In genomic region chr11:113314389-113315301, GRCh38 we compare ENCODE assay signal across 8 cellular contexts. TPM values are rescaled to one million over a fixed set of nuclear protein-coding genes. Genes with fewer than 3 reads are reported as not detected.
DNase-seq lines count a peak whose midpoint lies in the region; ATAC-seq and TF ChIP-seq lines count a peak whose summit lies in the region.

TSS of gene TTC12 (plus strand) at chr11:113314583. CDS start at chr11:113316258, 1,675 bp downstream.

- H3F3A ChIP-seq in GM23248 (ENCODE audit: insufficient read depth) (no peaks in the 10 kb centered on the region), SU-DHL-6 (ENCODE audit: insufficient read depth) (0 out of 2 replicates have a peak, but pooled peaks cover 3% of the 10 kb centered on the region)

- peak within 1 kb of the TSS; percentile 88 for H3K4me3 ChIP-seq in GM23248
- peak within 1 kb of the TSS; percentile 59 for H3K4me3 ChIP-seq in SU-DHL-6 (ENCODE audit: insufficient read depth, low read length, poor library complexity, severe bottlenecking)
- H3K4me3 ChIP-seq in heart left ventricle: peak within 1 kb of the TSS; percentile 63 to 92 (median 85)
- peak within 1 kb of the TSS; percentile 67 to 84 (median 76) for H3K4me3 ChIP-seq in tibial nerve

- H3K27ac ChIP-seq in GM23248: peak within 1 kb of the TSS; percentile 61
- no peak within 1 kb of the TSS for H3K27ac ChIP-seq in SU-DHL-6 (ENCODE audit: low read depth, low read length)
- H3K27ac ChIP-seq in heart left ventricle: peak within 1 kb of the TSS; percentile 59 to 93 (median 90)
- H3K27ac ChIP-seq in tibial nerve: peak within 1 kb of the TSS; percentile 78 to 94 (median 89)

- no peak for TF ChIP-seq CTCF in SU-DHL-6 (IDR thresholded peaks at IDR 0.05; ENCODE audit: insufficient read depth, low read length, poor library complexity, severe bottlenecking)
- no peak for TF ChIP-seq CTCF in heart left ventricle (IDR thresholded peaks at IDR 0.05)
- TF ChIP-seq CTCF in tibial nerve (IDR thresholded peaks at IDR 0.05): peak in 1 of 5 experiments; percentile 25

- no peaks in the 10 kb centered on the region for H3K27me3 ChIP-seq in GM23248 (replicated peaks; ENCODE audit: insufficient read depth)
- H3K27me3 ChIP-seq in SU-DHL-6 (ENCODE audit: low read length): no peaks in the 10 kb centered on the region
- no peaks in the 10 kb centered on the region for H3K27me3 ChIP-seq in heart left ventricle
- no peaks in the 10 kb centered on the region for H3K27me3 ChIP-seq in tibial nerve

- peaks cover 21% of the 10 kb centered on the region for H3K36me3 Mint-ChIP-seq in activated naive CD8-positive, alpha-beta T cell treated with anti-CD3 and anti-CD28 coated beads, Interleukin-2, amount 50 U/mL, for 24 hours (ENCODE audit: low read depth)

- H2AFZ ChIP-seq in GM23248: peak within 1 kb of the TSS; percentile 90
- peak within 1 kb of the TSS; percentile 80 for H2AFZ ChIP-seq in SU-DHL-6 (ENCODE audit: low read depth, low read length, severe bottlenecking)

- 20 to 21% methylated on average over 45 to 54 of the region's 64 CpGs for WGBS in GM23248 (ENCODE audit: low coverage in 1 of 2, low lambda C conversion rate in 2 of 2, missing lambda C conversion rate in 2 of 2), 2 experiments
- 4 to 19% (median 6%) methylated on average over 33 to 64 of the region's 64 CpGs for WGBS in heart left ventricle, 4 donors
- WGBS in tibial nerve, 2 donors: 7 to 8% methylated on average over 36 to 40 of the region's 64 CpGs

- no peaks in the 10 kb centered on the region for H3K36me3 ChIP-seq in GM23248 (ENCODE audit: low read depth)
- no peaks in the 10 kb centered on the region for H3K36me3 ChIP-seq in SU-DHL-6 (ENCODE audit: low read length)
- H3K36me3 ChIP-seq in heart left ventricle: peaks cover 0 to 28% (median 4%) of the 10 kb centered on the region in 9 donors
- peaks cover 0 to 31% (median 0%) of the 10 kb centered on the region in 3 donors for H3K36me3 ChIP-seq in tibial nerve

- TF ChIP-seq EP300 in tibial nerve (IDR thresholded peaks at IDR 0.05): peak in 1 of 2 donors; percentile 83

- H3K79me2 ChIP-seq in GM23248 (ENCODE audit: insufficient read depth) (no peaks in the 10 kb centered on the region), SU-DHL-6 (ENCODE audit: insufficient read depth, low read length) (no peaks in the 10 kb centered on the region)

- H4K20me1 ChIP-seq in GM23248 (ENCODE audit: insufficient read depth): no peaks in the 10 kb centered on the region
- no peaks in the 10 kb centered on the region for H4K20me1 ChIP-seq in SU-DHL-6 (ENCODE audit: low read depth, low read length)

- no peaks in the 10 kb centered on the region for H3K9me2 ChIP-seq in GM23248 (ENCODE audit: insufficient read depth)
- H3K9me2 ChIP-seq in SU-DHL-6 (replicated peaks; ENCODE audit: insufficient read depth, low read length): no peaks in the 10 kb centered on the region

- peak within 1 kb of the TSS; percentile 83 for H3K27ac Mint-ChIP-seq in activated naive CD8-positive, alpha-beta T cell treated with anti-CD3 and anti-CD28 coated beads, Interleukin-2, amount 50 U/mL, for 24 hours

- intact Hi-C loops in heart left ventricle (cut with DNase I): no loop called here

- no peaks in the 10 kb centered on the region for H3K4me1 ChIP-seq in GM23248 (ENCODE audit: insufficient read depth)
- peaks cover 0 to 19% (median 8%) of the 10 kb centered on the region in 12 donors for H3K4me1 ChIP-seq in heart left ventricle
- peaks cover 0 to 26% (median 8%) of the 10 kb centered on the region in 4 donors for H3K4me1 ChIP-seq in tibial nerve

- peak within 1 kb of the TSS; percentile 82 for H3K4me3 Mint-ChIP-seq in activated naive CD8-positive, alpha-beta T cell treated with anti-CD3 and anti-CD28 coated beads, Interleukin-2, amount 50 U/mL, for 24 hours

- ATAC-seq in activated naive CD8-positive, alpha-beta T cell treated with anti-CD3 and anti-CD28 coated beads, Interleukin-2, amount 50 U/mL, for 24 hours: peak; percentile 98
- peak; percentile 99 to 100 (median 100) for ATAC-seq in heart left ventricle

- peak within 1 kb of the TSS; percentile 76 for H3K4me2 ChIP-seq in GM23248 (ENCODE audit: unreplicated experiment)
- H3K4me2 ChIP-seq in SU-DHL-6 (ENCODE audit: low read depth, low read length, poor library complexity, severe bottlenecking): peak within 1 kb of the TSS; percentile 58

- DNase-seq in EL: peak; percentile 92
- DNase-seq in GM23248: peak; percentile 96
- DNase-seq in M059J (ENCODE audit: low read depth): peak; percentile 89
- peak; percentile 96 for DNase-seq in activated naive CD8-positive, alpha-beta T cell treated with anti-CD3 and anti-CD28 coated beads, Interleukin-2, amount 50 U/mL, for 24 hours
- DNase-seq in heart left ventricle: peak; percentile 94 to 97 (median 95)
- DNase-seq in pons (ENCODE audit: low spot score): peak; percentile 90
- peak; percentile 89 to 93 for DNase-seq in tibial nerve (ENCODE audit: low spot score in 2 of 2)

- TF ChIP-seq POLR2A in heart left ventricle (IDR thresholded peaks at IDR 0.05) (peak in 1 of 2 donors; percentile 62), tibial nerve (IDR thresholded peaks at IDR 0.05) (peak in 1 of 2 donors; percentile 42)

- H3K9ac ChIP-seq in GM23248 (peak within 1 kb of the TSS; percentile 84), SU-DHL-6 (ENCODE audit: low read length) (peak within 1 kb of the TSS; percentile 63)

- in situ Hi-C loops in GM23248 (cut with MboI): loop anchor here (5.0 kb wide), 1 partner anchor 218 kb away; no protein-coding TSS in a partner anchor

- H3K4me1 Mint-ChIP-seq in activated naive CD8-positive, alpha-beta T cell treated with anti-CD3 and anti-CD28 coated beads, Interleukin-2, amount 50 U/mL, for 24 hours: peaks cover 20% of the 10 kb centered on the region

- no peaks in the 10 kb centered on the region for H3K27me3 Mint-ChIP-seq in activated naive CD8-positive, alpha-beta T cell treated with anti-CD3 and anti-CD28 coated beads, Interleukin-2, amount 50 U/mL, for 24 hours

- no peaks in the 10 kb centered on the region for H3K9me3 ChIP-seq in GM23248 (ENCODE audit: low read depth)
- no peaks in the 10 kb centered on the region for H3K9me3 ChIP-seq in SU-DHL-6 (ENCODE audit: insufficient read depth, low read length)
- no peaks in the 10 kb centered on the region for H3K9me3 ChIP-seq in heart left ventricle
- H3K9me3 ChIP-seq in tibial nerve: no peaks in the 10 kb centered on the region

- H3K9me3 Mint-ChIP-seq in activated naive CD8-positive, alpha-beta T cell treated with anti-CD3 and anti-CD28 coated beads, Interleukin-2, amount 50 U/mL, for 24 hours: no peaks in the 10 kb centered on the region

RNA-seq across cellular contexts. Expression of gene TTC12, which starts in this region (rescaled TPM):
- total RNA-seq in GM23248 (2014; rRNA removed; shearing (Covaris generic)): 6.3 and 6.7 TPM in 2 replicates
- polyA plus RNA-seq in GM23248 (2016; fragmentation: Nextera tagmentation; extraction: Ambion mirVana): 4.4 and 7.7 TPM in 2 replicates
- 6.7 and 19.2 TPM in 2 replicates for total RNA-seq in M059J (2014; rRNA removed; shearing (Covaris generic))
- 10 to 100 TPM in 3 of 9 donors, 1 to 10 TPM in 6; 3.5 to 11.9 (median 7.9) TPM for total RNA-seq in heart left ventricle
- polyA plus RNA-seq in heart left ventricle: 1 to 10 TPM; 2.7 to 3.8 TPM
- 10 to 100 TPM; 10.2 to 29.7 (median 23.9) TPM for total RNA-seq in tibial nerve
